In genomic region chr17:81295678-81296381, GRCh38 we compare ENCODE assay signal across 7 cellular contexts. TPM values are rescaled to one million over a fixed set of nuclear protein-coding genes. Genes with fewer than 3 reads are reported as not detected.
DNase-seq lines count a peak whose midpoint lies in the region; ATAC-seq, FAIRE-seq and TF ChIP-seq lines count a peak whose summit lies in the region.

No MANE protein-coding gene starts in this region.

- H3K27ac Mint-ChIP-seq in natural killer cell treated with Interleukin-12 subunit alpha and Interleukin-12 subunit beta and Interleukin-15 and Interleukin-18, amount 100 ng/mL, for 72 hours: peak overlapping the region; percentile 94 to 96

- ATAC-seq in HG02885 (IDR thresholded peaks at IDR 0.05; ENCODE audit: poor library complexity, unreplicated experiment): peak; percentile 8
- ATAC-seq in esophagus mucosa: peak; percentile 71
- peak; percentile 32 to 40 for ATAC-seq in natural killer cell treated with Interleukin-12 subunit alpha and Interleukin-12 subunit beta and Interleukin-15 and Interleukin-18, amount 100 ng/mL, for 72 hours

- H3K4me3 ChIP-seq in GM12865 (ENCODE audit: low read depth, low read length): peak overlapping the region; percentile 92

- peaks cover 0 to 4% of the 10 kb centered on the region in 2 donors for H3K27me3 Mint-ChIP-seq in natural killer cell treated with Interleukin-12 subunit alpha and Interleukin-12 subunit beta and Interleukin-15 and Interleukin-18, amount 100 ng/mL, for 72 hours

- peaks cover 13 to 25% of the 10 kb centered on the region in 2 donors for H3K4me1 Mint-ChIP-seq in natural killer cell treated with Interleukin-12 subunit alpha and Interleukin-12 subunit beta and Interleukin-15 and Interleukin-18, amount 100 ng/mL, for 72 hours (ENCODE audit: low read depth in 2 of 2)

- DNase-seq in GM12865 (ENCODE audit: low read depth) (peak; percentile 77), NCI-H526 treated with DMSO at 0.1 percent for 48 hours (lab: John Stamatoyannopoulos, UW) (peak; percentile 60), urothelium cell line (ENCODE audit: low spot score) (peak; percentile 88)
- DNase-seq in activated CD8-positive, alpha-beta memory T cell treated with anti-CD3 and anti-CD28 coated beads, Interleukin-2, amount 50 U/mL, for 48 hours: peak; percentile 69
- no peak for DNase-seq in natural killer cell treated with Interleukin-12 subunit alpha and Interleukin-12 subunit beta and Interleukin-15 and Interleukin-18, amount 100 ng/mL, for 72 hours (ENCODE audit: low spot score)

- peak overlapping the region; percentile 99 for H3K4me3 Mint-ChIP-seq in natural killer cell treated with Interleukin-12 subunit alpha and Interleukin-12 subunit beta and Interleukin-15 and Interleukin-18, amount 100 ng/mL, for 72 hours

- no peaks in the 10 kb centered on the region for H3K36me3 Mint-ChIP-seq in natural killer cell treated with Interleukin-12 subunit alpha and Interleukin-12 subunit beta and Interleukin-15 and Interleukin-18, amount 100 ng/mL, for 72 hours

- TF ChIP-seq CTCF in GM12865 (IDR thresholded peaks at IDR 0.05; ENCODE audit: insufficient read depth, low read depth, low read length, missing control alignments): peak; percentile 32

- H3K9me3 Mint-ChIP-seq in natural killer cell treated with Interleukin-12 subunit alpha and Interleukin-12 subunit beta and Interleukin-15 and Interleukin-18, amount 100 ng/mL, for 72 hours: no peaks in the 10 kb centered on the region

- FAIRE-seq in urothelium cell line (lab: Jason Lieb, UNC): no peak

RNA-seq across cellular contexts. Expression of gene SLC38A10, which starts 0.7 kb away (rescaled TPM):
- 24.6 TPM for total RNA-seq in esophagus mucosa
- 100 to 1,000 TPM in 1 of 2 donors, 10 to 100 TPM in 1; 92.4 to 136 TPM for total RNA-seq in natural killer cell treated with Interleukin-12 subunit alpha and Interleukin-12 subunit beta and Interleukin-15 and Interleukin-18, amount 100 ng/mL, for 72 hours

RNA-seq across cellular contexts. Expression of gene NDUFAF8, which starts 56.7 kb away (rescaled TPM):
- total RNA-seq in esophagus mucosa: 41.2 TPM
- 100 to 1,000 TPM in 1 of 2 donors, 10 to 100 TPM in 1; 58.1 to 107 TPM for total RNA-seq in natural killer cell treated with Interleukin-12 subunit alpha and Interleukin-12 subunit beta and Interleukin-15 and Interleukin-18, amount 100 ng/mL, for 72 hours

RNA-seq across cellular contexts. Expression of gene TEPSIN, which starts 57.0 kb away (rescaled TPM):
- 13.1 TPM for total RNA-seq in esophagus mucosa
- 10 to 100 TPM; 47.9 to 61.7 TPM for total RNA-seq in natural killer cell treated with Interleukin-12 subunit alpha and Interleukin-12 subunit beta and Interleukin-15 and Interleukin-18, amount 100 ng/mL, for 72 hours

Comparison
In these comparisons a context has a peak if more than half of its experiments do, and no peak if none do; other contexts are left out.
1. ATAC-seq: peak in every context shown above with its lines; median percentile 71 in esophagus mucosa; 36 in natural killer cell treated with Interleukin-12 subunit alpha and Interleukin-12 subunit beta and Interleukin-15 and Interleukin-18, amount 100 ng/mL, for 72 hours; 8 in HG02885.